In genomic region chr13:32246468-32246867, GRCh38 we compare ENCODE assay signal across 8 cellular contexts.
DNase-seq lines count a peak whose midpoint lies in the region; ATAC-seq and TF ChIP-seq lines count a peak whose summit lies in the region.

No MANE protein-coding gene starts in this region.

- no peaks in the 10 kb centered on the region for H3K27me3 ChIP-seq in CD4-positive, CD25-positive, alpha-beta regulatory T cell (ENCODE audit: control insufficient read depth, insufficient read depth, low read length)
- no peaks in the 10 kb centered on the region for H3K27me3 ChIP-seq in psoas muscle (ENCODE audit: insufficient read depth in 3 of 3, low read length in 2 of 3)

- TF ChIP-seq CTCF in psoas muscle (IDR thresholded peaks at IDR 0.05), result peak; percentile 66

- DNase-seq in CD4-positive, CD25-positive, alpha-beta regulatory T cell, result peak; percentile 2 to 50 (median 5)
- DNase-seq in NCI-H69 (lab: John Stamatoyannopoulos, UW) (peak; percentile 58), glomerular visceral epithelial cell (ENCODE audit: extremely low spot score) (peak; percentile 69), psoas muscle (peak in 1 of 2 donors; percentile 38), occipital lobe (lab: John Stamatoyannopoulos, UW) (no peak)
- DNase-seq in activated T-cell treated with anti-CD3 and anti-CD28 coated beads, Interleukin-2, amount 50 U/mL, for 24 hours, result peak; percentile 44

- H3K4me3 Mint-ChIP-seq in CD4-positive, CD25-positive, alpha-beta regulatory T cell, result no peak overlapping the region
- no peak overlapping the region for H3K4me3 Mint-ChIP-seq in activated T-cell treated with anti-CD3 and anti-CD28 coated beads, Interleukin-2, amount 50 U/mL, for 24 hours

- H3K4me3 ChIP-seq in CD4-positive, CD25-positive, alpha-beta regulatory T cell (ENCODE audit: low read depth, low read length), result no peak overlapping the region
- no peak overlapping the region for H3K4me3 ChIP-seq in psoas muscle

- intact Hi-C loops in psoas muscle (cut with DNase I), result loop anchor here in 1 of 2 donors (2.0 kb wide), 1 partner anchor 64 kb away; no protein-coding TSS in a partner anchor

- H3K36me3 ChIP-seq in CD4-positive, CD25-positive, alpha-beta regulatory T cell (ENCODE audit: control insufficient read depth, insufficient read depth, low read length), result no peaks in the 10 kb centered on the region
- peaks cover 0 to 81% of the 10 kb centered on the region in 2 donors for H3K36me3 ChIP-seq in psoas muscle (ENCODE audit: insufficient read depth in 1 of 2, low read depth in 1 of 2)

- ATAC-seq in CD4-positive, CD25-positive, alpha-beta regulatory T cell (ENCODE audit: low read depth in 2 of 2), result peak in 1 of 2 donors; percentile 58
- ATAC-seq in GM18508 (IDR thresholded peaks at IDR 0.05; ENCODE audit: insufficient read depth, unreplicated experiment), result peak; percentile 89
- ATAC-seq in HG02884 (IDR thresholded peaks at IDR 0.05; ENCODE audit: unreplicated experiment), result peak; percentile 86
- ATAC-seq in psoas muscle, result peak; percentile 61 to 88 (median 84)

- 61 to 73% (median 70%) methylated on average over 2 of the region's 2 CpGs for WGBS in psoas muscle, 3 donors

- no peak overlapping the region for H3K27ac ChIP-seq in CD4-positive, CD25-positive, alpha-beta regulatory T cell (ENCODE audit: insufficient read depth, low read length, poor library complexity, severe bottlenecking)
- no peak overlapping the region for H3K27ac ChIP-seq in psoas muscle

- peaks cover 0 to 2% (median 0%) of the 10 kb centered on the region in 7 donors for H3K9me3 Mint-ChIP-seq in CD4-positive, CD25-positive, alpha-beta regulatory T cell
- no peaks in the 10 kb centered on the region for H3K9me3 Mint-ChIP-seq in activated T-cell treated with anti-CD3 and anti-CD28 coated beads, Interleukin-2, amount 50 U/mL, for 24 hours

- H3K27me3 Mint-ChIP-seq in CD4-positive, CD25-positive, alpha-beta regulatory T cell, result no peaks in the 10 kb centered on the region
- no peaks in the 10 kb centered on the region for H3K27me3 Mint-ChIP-seq in activated T-cell treated with anti-CD3 and anti-CD28 coated beads, Interleukin-2, amount 50 U/mL, for 24 hours

- H3K36me3 Mint-ChIP-seq in CD4-positive, CD25-positive, alpha-beta regulatory T cell, result no peaks in the 10 kb centered on the region
- H3K36me3 Mint-ChIP-seq in activated T-cell treated with anti-CD3 and anti-CD28 coated beads, Interleukin-2, amount 50 U/mL, for 24 hours (ENCODE audit: low read depth), result no peaks in the 10 kb centered on the region

- no peaks in the 10 kb centered on the region for H3K4me1 Mint-ChIP-seq in CD4-positive, CD25-positive, alpha-beta regulatory T cell
- H3K4me1 Mint-ChIP-seq in activated T-cell treated with anti-CD3 and anti-CD28 coated beads, Interleukin-2, amount 50 U/mL, for 24 hours (ENCODE audit: low read depth), result no peaks in the 10 kb centered on the region

- no peaks in the 10 kb centered on the region for H3K4me1 ChIP-seq in CD4-positive, CD25-positive, alpha-beta regulatory T cell (ENCODE audit: control insufficient read depth, insufficient read depth, low read length, poor library complexity, severe bottlenecking)
- no peaks in the 10 kb centered on the region for H3K4me1 ChIP-seq in psoas muscle

- H3K27ac Mint-ChIP-seq in CD4-positive, CD25-positive, alpha-beta regulatory T cell, result peak overlapping the region in 1 of 3 donors; percentile 27
- no peak overlapping the region for H3K27ac Mint-ChIP-seq in activated T-cell treated with anti-CD3 and anti-CD28 coated beads, Interleukin-2, amount 50 U/mL, for 24 hours

- no peaks in the 10 kb centered on the region for H3K9me3 ChIP-seq in CD4-positive, CD25-positive, alpha-beta regulatory T cell (ENCODE audit: control insufficient read depth in 2 of 2, low read length in 2 of 2)
- H3K9me3 ChIP-seq in psoas muscle, result no peaks in the 10 kb centered on the region
